8 cellular contexts compared by ENCODE assay signal in genomic region chr14:50335989-50336391, GRCh38. TPM values are rescaled to one million over a fixed set of nuclear protein-coding genes. Genes with fewer than 3 reads are reported as not detected.
DNase-seq lines count a peak whose midpoint lies in the region; ATAC-seq and TF ChIP-seq lines count a peak whose summit lies in the region.

No MANE protein-coding gene starts in this region.

- H3K9me3 Mint-ChIP-seq in neural progenitor cell, result no peaks in the 10 kb centered on the region

- intact Hi-C loops in esophagus squamous epithelium (cut with DNase I), result no loop called here

- H3K27ac Mint-ChIP-seq in neural progenitor cell, result peak overlapping the region; percentile 95

- H3K36me3 Mint-ChIP-seq in neural progenitor cell, result no peaks in the 10 kb centered on the region

- H3K27me3 ChIP-seq in OCI-LY1 (ENCODE audit: insufficient read depth, low read length) (no peaks in the 10 kb centered on the region), esophagus squamous epithelium (no peaks in the 10 kb centered on the region), neural progenitor cell (no peaks in the 10 kb centered on the region)

- H3K4me1 Mint-ChIP-seq in neural progenitor cell, result peaks cover 16% of the 10 kb centered on the region

- no peaks in the 10 kb centered on the region for H3K9me2 ChIP-seq in OCI-LY1 (ENCODE audit: low read depth, low read length)

- 48 to 63% methylated on average over 4 of the region's 6 CpGs for WGBS in esophagus squamous epithelium, 2 donors

- H3K79me2 ChIP-seq in OCI-LY1 (ENCODE audit: insufficient read depth, low read length) (no peaks in the 10 kb centered on the region), neural progenitor cell (ENCODE audit: low read depth) (no peaks in the 10 kb centered on the region)

- H3K9ac ChIP-seq in OCI-LY1 (ENCODE audit: low read length), result peak overlapping the region; percentile 28; the same call in 1 of the 2 replicates
- H3K9ac ChIP-seq in neural progenitor cell, result no peak overlapping the region

- CTCF ChIA-PET in HEK293T (lab: Yijun Ruan, JAX), result no interaction called here

- no peak for ATAC-seq in GM18520 (IDR thresholded peaks at IDR 0.05; ENCODE audit: unreplicated experiment)

- no peaks in the 10 kb centered on the region for H3K36me3 ChIP-seq in OCI-LY1 (ENCODE audit: insufficient read depth, low read length)
- H3K36me3 ChIP-seq in esophagus squamous epithelium, result peaks cover 0 to 40% (median 0%) of the 10 kb centered on the region in 3 donors
- no peaks in the 10 kb centered on the region for H3K36me3 ChIP-seq in neural progenitor cell

- H3K4me1 ChIP-seq in OCI-LY1 (ENCODE audit: insufficient read depth, low read length, severe bottlenecking), result peaks cover 17% of the 10 kb centered on the region
- H3K4me1 ChIP-seq in esophagus squamous epithelium, result peaks cover 0 to 34% (median 13%) of the 10 kb centered on the region in 3 donors
- H3K4me1 ChIP-seq in neural progenitor cell, result peaks cover 24% of the 10 kb centered on the region

- no peak for TF ChIP-seq POLR2A in esophagus squamous epithelium (IDR thresholded peaks at IDR 0.05)

- H3K27ac ChIP-seq in OCI-LY1 (ENCODE audit: low read depth, low read length, poor library complexity, severe bottlenecking), result peak overlapping the region; percentile 47
- peak overlapping the region; percentile 13 to 72 (median 68) for H3K27ac ChIP-seq in esophagus squamous epithelium
- peak overlapping the region; percentile 86 for H3K27ac ChIP-seq in neural progenitor cell

- no peaks in the 10 kb centered on the region for H3K9me3 ChIP-seq in OCI-LY1 (ENCODE audit: low read length)
- H3K9me3 ChIP-seq in esophagus squamous epithelium, result no peaks in the 10 kb centered on the region
- H3K9me3 ChIP-seq in neural progenitor cell (ENCODE audit: low read depth), result no peaks in the 10 kb centered on the region

- H3K4me3 Mint-ChIP-seq in neural progenitor cell, result peak overlapping the region; percentile 67

- DNase-seq in NCI-H146 (lab: John Stamatoyannopoulos, UW) (peak; percentile 47), NCI-H146 treated with DMSO at 0.1 percent for 48 hours (lab: John Stamatoyannopoulos, UW; ENCODE audit: unreplicated experiment) (no peak), esophagus squamous epithelium (lab: John Stamatoyannopoulos, UW) (no peak), neural progenitor cell (ENCODE audit: low spot score) (peak; percentile 42), dedifferentiated amniotic fluid mesenchymal stem cell (ENCODE audit: extremely low spot score) (no peak), HEK293T (ENCODE audit: extremely low spot score) (no peak)

- no peak overlapping the region for H2AFZ ChIP-seq in OCI-LY1 (ENCODE audit: low read length)
- H2AFZ ChIP-seq in neural progenitor cell (replicated peaks), result no peak overlapping the region

- H3F3A ChIP-seq in OCI-LY1 (ENCODE audit: insufficient read depth, low read length), result no peaks in the 10 kb centered on the region
- H3F3A ChIP-seq in neural progenitor cell (ENCODE audit: low read depth), result peaks cover 28% of the 10 kb centered on the region

- TF ChIP-seq CTCF in OCI-LY1 (IDR thresholded peaks at IDR 0.05; ENCODE audit: low read length) (no peak), esophagus squamous epithelium (IDR thresholded peaks at IDR 0.05) (no peak), neural progenitor cell (IDR thresholded peaks at IDR 0.05) (no peak)

- H3K4me3 ChIP-seq in OCI-LY1 (ENCODE audit: low read depth, low read length, poor library complexity, severe bottlenecking), result peak overlapping the region; percentile 27
- H3K4me3 ChIP-seq in esophagus squamous epithelium, result no peak overlapping the region
- no peak overlapping the region for H3K4me3 ChIP-seq in neural progenitor cell

- H3K27me3 Mint-ChIP-seq in neural progenitor cell (ENCODE audit: insufficient read depth, low read depth), result no peaks in the 10 kb centered on the region

- POLR2A ChIA-PET in HEK293T (lab: Yijun Ruan, JAX), result interaction anchor here (0.9 kb wide), 1 partner anchor 24 kb away, joined by 3 read pairs; the partner anchor contains the start of genes DMAC2L and L2HGDH

- H4K20me1 ChIP-seq in OCI-LY1 (ENCODE audit: insufficient read depth, low read length) (no peaks in the 10 kb centered on the region), neural progenitor cell (ENCODE audit: low read depth) (no peaks in the 10 kb centered on the region)

- H3K4me2 ChIP-seq in OCI-LY1 (ENCODE audit: low read length), result peak overlapping the region; percentile 44; the same call in 1 of the 2 replicates
- H3K4me2 ChIP-seq in neural progenitor cell, result peak overlapping the region; percentile 47

TF ChIP-seq in HEK293T, 16 proteins besides CTCF, POLR2A, EP300 and RAD21:
- TF ChIP-seq L3MBTL2 (conservative IDR thresholded peaks at IDR 0.05), result no peak
- no peak for TF ChIP-seq FOXA1 (IDR thresholded peaks at IDR 0.05)
- no peak for TF ChIP-seq SP1 (IDR thresholded peaks at IDR 0.05)
- TF ChIP-seq ZNF384 (IDR thresholded peaks at IDR 0.05), result no peak
- no peak for TF ChIP-seq NFRKB (IDR thresholded peaks at IDR 0.05)
- no peak for TF ChIP-seq ELF4 (IDR thresholded peaks at IDR 0.05)
- no peak for TF ChIP-seq HDGF (IDR thresholded peaks at IDR 0.05; ENCODE audit: borderline replicate concordance)
- TF ChIP-seq LEF1 (IDR thresholded peaks at IDR 0.05; ENCODE audit: borderline replicate concordance), result no peak
TF ChIP-seq in HEK293T: peak in this region for 0.

RNA-seq across cellular contexts. Expression of gene DMAC2L, which starts 23.9 kb away (rescaled TPM):
- 10 to 100 TPM; 13.4 to 21.7 (median 16.6) TPM for total RNA-seq in esophagus squamous epithelium
- 17.1 and 17.6 TPM in 2 replicates for total RNA-seq in neural progenitor cell (ENCODE audit: low replicate concordance)

RNA-seq across cellular contexts. Expression of gene L2HGDH, which starts 24.0 kb away (rescaled TPM):
- total RNA-seq in esophagus squamous epithelium, result 10 to 100 TPM in 2 of 4 donors, 1 to 10 TPM in 2; 6.5 to 14.2 (median 9.3) TPM
- 13.6 and 14.0 TPM in 2 replicates for total RNA-seq in neural progenitor cell (ENCODE audit: low replicate concordance)

Comparison
In these comparisons a context has a peak if more than half of its experiments do, and no peak if none do; other contexts are left out.
1. DNase-seq: peak in NCI-H146 (single experiment) and neural progenitor cell (single experiment); none in NCI-H146 treated with DMSO at 0.1 percent for 48 hours (single experiment), esophagus squamous epithelium (single experiment), dedifferentiated amniotic fluid mesenchymal stem cell (single experiment) and HEK293T (single experiment).
2. Peak in every context shown above with its lines, with median percentiles within 50 percentile points of each other: H3K27ac ChIP-seq.